In the genomic region with DNA sequence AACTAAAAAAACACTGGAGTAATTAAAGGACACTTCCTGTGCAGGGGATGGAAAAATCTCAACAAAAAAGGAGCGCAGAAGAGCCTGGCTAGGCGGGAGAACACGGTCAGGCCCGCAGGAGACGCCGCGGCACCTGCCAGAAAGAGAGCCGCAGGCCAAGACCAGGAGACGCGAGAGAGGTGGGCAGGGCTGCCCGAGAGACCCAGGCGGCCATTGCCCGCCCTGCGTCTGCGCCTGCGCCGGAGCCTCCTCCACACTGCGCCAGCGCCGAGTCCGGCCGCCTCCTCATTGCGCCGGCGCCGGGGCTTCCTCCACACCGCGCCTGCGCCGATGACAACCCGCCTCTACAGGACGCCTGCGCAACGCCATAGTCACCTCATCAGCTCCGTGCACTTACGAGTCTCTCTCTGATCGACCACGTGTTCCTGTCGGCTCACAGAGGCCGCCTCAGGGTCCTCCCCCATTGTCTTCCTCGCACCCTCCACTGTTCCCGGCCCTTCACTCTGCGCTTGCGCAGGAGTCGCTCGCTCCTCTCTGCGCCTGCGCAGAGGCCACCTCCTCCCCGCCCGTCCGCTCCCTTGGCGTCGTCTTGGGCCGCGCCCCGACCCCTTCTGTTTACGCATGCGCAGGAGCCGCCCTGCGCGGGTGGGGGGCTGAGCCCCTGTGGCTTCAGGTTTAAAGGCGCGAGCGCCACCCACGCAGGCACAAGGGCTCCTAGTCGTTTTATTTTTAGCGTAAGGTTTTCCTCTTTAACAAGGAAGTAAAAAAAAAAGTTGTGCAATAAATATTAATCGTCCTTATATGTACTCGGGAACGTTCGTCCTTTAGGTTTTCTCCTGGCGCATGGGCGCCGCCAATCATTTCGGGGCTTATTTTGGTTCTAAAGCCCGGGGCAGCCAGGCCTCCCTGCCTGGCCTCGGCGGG, we compare ENCODE assay signal across 8 cellular contexts. TPM values are rescaled to one million over a fixed set of nuclear protein-coding genes. Genes with fewer than 3 reads are reported as not detected.
DNase-seq lines count a peak whose midpoint lies in the region; ATAC-seq and TF ChIP-seq lines count a peak whose summit lies in the region.

No MANE protein-coding gene starts in this region.

- POLR2A ChIA-PET in GM10248 (lab: Yijun Ruan, JAX), result interaction anchor here (0.6 kb wide), 1 partner anchor 368 kb away, joined by 3 read pairs; no protein-coding TSS in a partner anchor

- intact Hi-C loops in testis (cut with DNase I; ENCODE audit: low total_unique reads), result no loop called here

- no peaks in the 10 kb centered on the region for H3K27me3 Mint-ChIP-seq in activated naive CD8-positive, alpha-beta T cell

- ATAC-seq in HG02588 (IDR thresholded peaks at IDR 0.05; ENCODE audit: unreplicated experiment) (peak; percentile 96), SK-N-SH treated with all-trans-retinoic acid at 6 μM for 48 hours (peak; percentile 97), omental fat pad (ENCODE audit: low FRiP score) (peak; percentile 99)

- peak overlapping the region; percentile 47 to 63 for H3K4me3 ChIP-seq in testis

- H3K9me3 Mint-ChIP-seq in activated naive CD8-positive, alpha-beta T cell (ENCODE audit: low read depth), result no peaks in the 10 kb centered on the region

- no peaks in the 10 kb centered on the region for H3K27me3 ChIP-seq in testis

- no peak for TF ChIP-seq POLR2A in testis (IDR thresholded peaks at IDR 0.05)

- 1% methylated on average over 57 to 78 of the region's 78 CpGs for WGBS in testis, 2 donors

- H3K36me3 ChIP-seq in testis (ENCODE audit: low read depth, missing control alignments), result no peaks in the 10 kb centered on the region

- peaks cover 17% of the 10 kb centered on the region for H3K4me1 ChIP-seq in testis

- peaks cover 22% of the 10 kb centered on the region for H3K4me1 Mint-ChIP-seq in activated naive CD8-positive, alpha-beta T cell (ENCODE audit: low read depth)

- no peak for TF ChIP-seq CTCF in GM10248 (IDR thresholded peaks at IDR 0.05; ENCODE audit: control extremely low read depth, extremely low read depth, low read depth, missing control alignments)
- no peak for TF ChIP-seq CTCF in omental fat pad (IDR thresholded peaks at IDR 0.05)
- TF ChIP-seq CTCF in testis (IDR thresholded peaks at IDR 0.05), result peak in 1 of 3 experiments; percentile 22

- peak; percentile 98 for DNase-seq in GM10248 (ENCODE audit: extremely low spot score)
- DNase-seq in NCI-H1048 (lab: John Stamatoyannopoulos, UW), result peak; percentile 99
- DNase-seq in glomerular visceral epithelial cell (ENCODE audit: extremely low spot score), result peak; percentile 99
- peak; percentile 87 for DNase-seq in omental fat pad (ENCODE audit: low spot score)
- peak; percentile 98 for DNase-seq in testis

- peak overlapping the region; percentile 90 for H3K4me3 Mint-ChIP-seq in activated naive CD8-positive, alpha-beta T cell

- no peaks in the 10 kb centered on the region for H3K9me3 ChIP-seq in testis

- CTCF ChIA-PET in GM10248 (lab: Yijun Ruan, JAX), result no interaction called here

- H3K27ac Mint-ChIP-seq in activated naive CD8-positive, alpha-beta T cell, result peak overlapping the region; percentile 97

- H3K36me3 Mint-ChIP-seq in activated naive CD8-positive, alpha-beta T cell, result peaks cover 15% of the 10 kb centered on the region

- H3K27ac ChIP-seq in testis, result peak overlapping the region; percentile 87 to 96

TF ChIP-seq in SK-N-SH treated with all-trans-retinoic acid at 6 μM for 48 hours, 23 proteins besides CTCF, POLR2A, EP300 and RAD21:
- no peak for TF ChIP-seq BACH2 (CRISPR knock-in tag; IDR thresholded peaks at IDR 0.05; ENCODE audit: borderline replicate concordance)
- TF ChIP-seq ARNTL (CRISPR knock-in tag; IDR thresholded peaks at IDR 0.05; ENCODE audit: borderline replicate concordance, low read depth), result 0 out of 2 replicates have a peak, but pooled peaks have one; percentile 8
- TF ChIP-seq, protein P1, sequence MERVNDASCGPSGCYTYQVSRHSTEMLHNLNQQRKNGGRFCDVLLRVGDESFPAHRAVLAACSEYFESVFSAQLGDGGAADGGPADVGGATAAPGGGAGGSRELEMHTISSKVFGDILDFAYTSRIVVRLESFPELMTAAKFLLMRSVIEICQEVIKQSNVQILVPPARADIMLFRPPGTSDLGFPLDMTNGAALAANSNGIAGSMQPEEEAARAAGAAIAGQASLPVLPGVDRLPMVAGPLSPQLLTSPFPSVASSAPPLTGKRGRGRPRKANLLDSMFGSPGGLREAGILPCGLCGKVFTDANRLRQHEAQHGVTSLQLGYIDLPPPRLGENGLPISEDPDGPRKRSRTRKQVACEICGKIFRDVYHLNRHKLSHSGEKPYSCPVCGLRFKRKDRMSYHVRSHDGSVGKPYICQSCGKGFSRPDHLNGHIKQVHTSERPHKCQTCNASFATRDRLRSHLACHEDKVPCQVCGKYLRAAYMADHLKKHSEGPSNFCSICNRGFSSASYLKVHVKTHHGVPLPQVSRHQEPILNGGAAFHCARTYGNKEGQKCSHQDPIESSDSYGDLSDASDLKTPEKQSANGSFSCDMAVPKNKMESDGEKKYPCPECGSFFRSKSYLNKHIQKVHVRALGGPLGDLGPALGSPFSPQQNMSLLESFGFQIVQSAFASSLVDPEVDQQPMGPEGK (CRISPR knock-in tag; IDR thresholded peaks at IDR 0.05; ENCODE audit: borderline replicate concordance), result peak; percentile 35; the same call in 1 of the 2 replicates

RNA-seq across cellular contexts. Expression of a gene that starts 43.2 kb away (rescaled TPM):
- total RNA-seq in omental fat pad (100 to 1,000 TPM in 1 of 4 donors, 10 to 100 TPM in 3; 25.5 to 119 (median 35.8) TPM), testis (10 to 100 TPM; 34.0 to 36.7 TPM)
- 14.0 TPM for polyA plus RNA-seq in testis (ENCODE audit: insufficient read depth, low read depth, low replicate concordance)

Comparison
In these comparisons a context has a peak if more than half of its experiments do, and no peak if none do; other contexts are left out.
1. Peak in every context shown above with its lines: DNase-seq, ATAC-seq, H3K4me3 ChIP-seq and H3K27ac ChIP-seq.